ENCODE assay signal across 16 cellular contexts in genomic region chr10:25076501-25077197, GRCh38.
"Had no signal": no experiment of that assay in that cellular context is flagged by ENCODE, and none has a peak within 500 bp of the region (broad histone marks: within the 10 kb centered on the region; RNA-seq: fewer than 3 reads in every experiment).

No MANE protein-coding gene starts in this region.

- H3K9me3 Mint-ChIP-seq: activated CD4-positive, alpha-beta memory T cell treated with anti-CD3 and anti-CD28 coated beads for 36 hours; activated T-cell treated with anti-CD3 and anti-CD28 coated beads, Interleukin-2, amount 50 U/mL, for 4 hours; nephron progenitor cell; stimulated activated naive CD8-positive, alpha-beta T cell treated with anti-CD3 and anti-CD28 coated beads, Interleukin-15, Interleukin-2, amounts not matched to agents 100 ng/mL and 50 ng/mL, for 24 hours had no signal

- H3K4me3 ChIP-seq: breast epithelium, heart left ventricle, ovary, upper lobe of right lung had no signal

- H3K36me3 Mint-ChIP-seq: activated CD4-positive, alpha-beta memory T cell treated with anti-CD3 and anti-CD28 coated beads for 36 hours; activated naive CD8-positive, alpha-beta T cell had no signal

- H3K4me1 ChIP-seq: breast epithelium, foreskin keratinocyte had no signal

- H3K9me3 ChIP-seq: breast epithelium, heart left ventricle, ovary, upper lobe of right lung had no signal

- H3K4me3 Mint-ChIP-seq: activated CD4-positive, alpha-beta memory T cell treated with anti-CD3 and anti-CD28 coated beads for 36 hours; activated naive CD8-positive, alpha-beta T cell; activated T-cell treated with anti-CD3 and anti-CD28 coated beads, Interleukin-2, amount 50 U/mL, for 4 hours; nephron progenitor cell; stimulated activated naive CD8-positive, alpha-beta T cell treated with anti-CD3 and anti-CD28 coated beads, Interleukin-15, Interleukin-2, amounts not matched to agents 100 ng/mL and 50 ng/mL, for 24 hours had no signal

- H3K27me3 ChIP-seq: breast epithelium, foreskin keratinocyte, heart left ventricle, ovary, upper lobe of right lung had no signal

- DNase-seq: activated CD4-positive, alpha-beta memory T cell treated with anti-CD3 and anti-CD28 coated beads for 36 hours; activated gamma-delta T cell; activated T-cell treated with anti-CD3 and anti-CD28 coated beads, Interleukin-2, amount 50 U/mL, for 4 hours; foreskin keratinocyte; heart left ventricle; left ventricle myocardium superior; mesenchymal stem cell; nephron progenitor cell; ovary; stimulated activated CD4-positive, alpha-beta T cell treated with anti-CD3 and anti-CD28 coated beads, Interleukin-4, amount 100 ng/mL, for 24 hours; T-helper 2 cell; upper lobe of right lung had no signal

- H3K27ac Mint-ChIP-seq: activated CD4-positive, alpha-beta memory T cell treated with anti-CD3 and anti-CD28 coated beads for 36 hours; activated naive CD8-positive, alpha-beta T cell; nephron progenitor cell; stimulated activated naive CD8-positive, alpha-beta T cell treated with anti-CD3 and anti-CD28 coated beads, Interleukin-15, Interleukin-2, amounts not matched to agents 100 ng/mL and 50 ng/mL, for 24 hours had no signal

- H3K27ac ChIP-seq: breast epithelium, foreskin keratinocyte, heart left ventricle, ovary, upper lobe of right lung, VCaP had no signal

- H3K36me3 ChIP-seq: breast epithelium, heart left ventricle, ovary, upper lobe of right lung had no signal

- ATAC-seq: activated T-cell treated with anti-CD3 and anti-CD28 coated beads, Interleukin-2, amount 50 U/mL, for 4 hours; foreskin keratinocyte; heart left ventricle; left ventricle myocardium superior; upper lobe of right lung had no signal
